Comparison of ENCODE assay signal across 21 cellular contexts in genomic region chr11:120714448-120714847, GRCh38.
DNase-seq lines count a peak whose midpoint lies in the region; ATAC-seq, FAIRE-seq and TF ChIP-seq lines count a peak whose summit lies in the region.
"Had no signal": no experiment of that assay in that cellular context is flagged by ENCODE, and none has a peak within 500 bp of the region (broad histone marks: within the 10 kb centered on the region; RNA-seq: fewer than 3 reads in every experiment).

No MANE protein-coding gene starts in this region.

- intact Hi-C loops in sciatic nerve (cut with DNase I): no loop called here
- intact Hi-C loops in colonic mucosa (cut with DNase I): no loop called here

- H3K27me3 ChIP-seq in mesenchymal stem cell (ENCODE audit: control insufficient read depth in 1 of 2, insufficient read depth in 1 of 2, low read length in 2 of 2): peaks cover 11 to 12% of the 10 kb centered on the region in 2 experiments
- H3K27me3 ChIP-seq in colonic mucosa: no peaks in the 10 kb centered on the region
- H3K27me3 ChIP-seq: ascending aorta, SJCRH30 had no signal

- WGBS in mesenchymal stem cell: 50% methylated on average over 3 of the region's 3 CpGs

- no peaks in the 10 kb centered on the region for H3K79me1 ChIP-seq in mesenchymal stem cell (replicated peaks; ENCODE audit: low read length, poor library complexity, severe bottlenecking)

- no peak overlapping the region for H2BK120ac ChIP-seq in mesenchymal stem cell (ENCODE audit: low read depth, low read length)

- H3K9me3 ChIP-seq in mesenchymal stem cell (ENCODE audit: control insufficient read depth, low read length) (no peaks in the 10 kb centered on the region), colonic mucosa (no peaks in the 10 kb centered on the region)
- H3K9me3 ChIP-seq: ascending aorta, heart left ventricle, SJCRH30, tibial artery had no signal

- TF ChIP-seq CTCF in colonic mucosa (IDR thresholded peaks at IDR 0.05): no peak

- ATAC-seq in GM21515 (IDR thresholded peaks at IDR 0.05; ENCODE audit: unreplicated experiment): no peak
- no peak for ATAC-seq in sciatic nerve
- ATAC-seq: heart left ventricle; stimulated activated naive B cell treated with anti-CD40 and anti-IgM and Interleukin-4, amounts not matched to agents 10 μg/mL and 1 μg/mL and 100 μg/mL, for 72 hours had no signal

- no peak overlapping the region for H2BK5ac ChIP-seq in mesenchymal stem cell (ENCODE audit: low read depth, low read length, poor library complexity, severe bottlenecking)

- FAIRE-seq in GM12892 (lab: Jason Lieb, UNC): peak; percentile 83
- FAIRE-seq: HTR-8/SVneo had no signal

- no peak overlapping the region for H3K14ac ChIP-seq in mesenchymal stem cell (ENCODE audit: low read length in 2 of 2)

- H3K9ac ChIP-seq in mesenchymal stem cell (ENCODE audit: low read length) (no peak overlapping the region), colonic mucosa (ENCODE audit: low read depth in 2 of 2, low read length in 2 of 2) (no peak overlapping the region)

- no peak overlapping the region for H3K4me2 ChIP-seq in mesenchymal stem cell (ENCODE audit: low read length, poor library complexity, severe bottlenecking)

- H4K8ac ChIP-seq in mesenchymal stem cell (ENCODE audit: low read length): no peak overlapping the region

- H2BK12ac ChIP-seq in mesenchymal stem cell (ENCODE audit: low read length in 2 of 2): no peak overlapping the region

- no peak overlapping the region for H2AK5ac ChIP-seq in mesenchymal stem cell (ENCODE audit: low read length, severe bottlenecking)

- TF ChIP-seq POLR2A in GM12892 (IDR thresholded peaks at IDR 0.05; ENCODE audit: low read depth, low read length): no peak

- no peak overlapping the region for H3K27ac ChIP-seq in mesenchymal stem cell (ENCODE audit: low read length, poor library complexity, severe bottlenecking)
- H3K27ac ChIP-seq in colonic mucosa: no peak overlapping the region
- H3K27ac ChIP-seq: ascending aorta, epithelial cell of prostate, heart left ventricle, SJCRH30, tibial artery had no signal

- no peak overlapping the region for H2BK15ac ChIP-seq in mesenchymal stem cell (ENCODE audit: low read depth, poor library complexity, severe bottlenecking)

- H3K4me3 ChIP-seq in mesenchymal stem cell (ENCODE audit: insufficient read depth in 1 of 2, low read depth in 1 of 2, low read length in 2 of 2) (no peak overlapping the region), colonic mucosa (no peak overlapping the region)
- H3K4me3 ChIP-seq: ascending aorta, SJCRH30, tibial artery had no signal

- H3K36me3 ChIP-seq in mesenchymal stem cell (ENCODE audit: control insufficient read depth in 1 of 2, insufficient read depth in 2 of 2, low read depth in 1 of 2, low read length in 2 of 2) (no peaks in the 10 kb centered on the region), colonic mucosa (no peaks in the 10 kb centered on the region)
- H3K36me3 ChIP-seq: ascending aorta, heart left ventricle, SJCRH30, tibial artery had no signal

- H3K18ac ChIP-seq in mesenchymal stem cell (ENCODE audit: low read depth in 1 of 2, low read length in 2 of 2): no peak overlapping the region

- H4K91ac ChIP-seq in mesenchymal stem cell (ENCODE audit: low read length): no peak overlapping the region

- H2AFZ ChIP-seq in mesenchymal stem cell (ENCODE audit: low read depth, low read length): no peak overlapping the region

- H3K23ac ChIP-seq in mesenchymal stem cell (ENCODE audit: low read length in 2 of 2): no peak overlapping the region

- DNase-seq in GM12892 (ENCODE audit: insufficient read length): no peak
- DNase-seq in MV-4-11 (lab: John Stamatoyannopoulos, UW): peak; percentile 76
- DNase-seq in dermis blood vessel endothelial cell: peak; percentile 51
- DNase-seq in mesenchymal stem cell: peak; percentile 35
- no peak for DNase-seq in sciatic nerve (ENCODE audit: low spot score)
- DNase-seq in AML-193 (lab: John Stamatoyannopoulos, UW): no peak
- no peak for DNase-seq in colonic mucosa
- DNase-seq: activated CD8-positive, alpha-beta memory T cell treated with anti-CD3 and anti-CD28 coated beads, Interleukin-2, amount 50 U/mL, for 4 hours; activated naive CD4-positive, alpha-beta T cell treated with Interleukin-2 at 50 U/mL for 16 hours; cortex of kidney; H9; heart left ventricle; NCI-H524 treated with DMSO at 0.1 percent for 48 hours; SJCRH30; stimulated activated naive B cell treated with anti-CD40 and anti-IgM and Interleukin-4, amounts not matched to agents 10 μg/mL and 1 μg/mL and 100 μg/mL, for 72 hours; T1000; tibial artery had no signal

- H3K4me1 ChIP-seq in mesenchymal stem cell (ENCODE audit: control insufficient read depth, insufficient read depth, low read depth, low read length) (peaks cover 19% of the 10 kb centered on the region), colonic mucosa (no peaks in the 10 kb centered on the region)
- H3K4me1 ChIP-seq: ascending aorta had no signal

- no peak overlapping the region for H3K4ac ChIP-seq in mesenchymal stem cell (ENCODE audit: low read depth in 1 of 2, low read length in 2 of 2)

Comparison
In these comparisons a context has a peak if more than half of its experiments do, and no peak if none do; other contexts are left out.
1. DNase-seq: peak in MV-4-11 (single experiment), dermis blood vessel endothelial cell (single experiment) and mesenchymal stem cell (single experiment); none in GM12892 (single experiment), sciatic nerve (single experiment), AML-193 (0 of 2) and colonic mucosa (single experiment).